ENCODE assay signal across 29 cellular contexts in the genomic region with DNA sequence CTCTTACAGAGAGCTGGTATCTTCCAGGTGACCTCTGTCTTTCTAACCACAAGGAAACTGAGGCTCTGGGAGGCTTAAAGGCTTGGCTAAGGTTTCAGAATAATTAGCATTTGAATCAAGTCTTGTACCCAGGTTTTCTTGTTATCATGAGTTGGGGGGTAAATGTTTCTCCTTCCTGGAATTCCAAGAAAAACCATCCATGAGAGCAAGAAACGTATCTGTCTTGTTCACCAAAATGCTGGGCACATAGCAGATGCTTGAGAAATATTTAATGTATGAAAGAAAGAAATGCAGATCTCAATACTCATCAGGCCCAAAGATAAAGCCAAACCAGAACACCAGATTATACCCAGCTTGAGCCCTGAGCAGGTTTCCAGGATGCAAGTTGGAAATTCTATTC.
"Had no signal": no experiment of that assay in that cellular context is flagged by ENCODE, and none has a peak within 500 bp of the region (broad histone marks: within the 10 kb centered on the region; RNA-seq: fewer than 3 reads in every experiment).

No MANE protein-coding gene starts in this region.

- H3K9me3 ChIP-seq: ovary, psoas muscle, right lobe of liver, sigmoid colon, stomach, thoracic aorta, thyroid gland, tibial nerve, upper lobe of left lung, vagina had no signal

- H3K4me3 ChIP-seq: ovary, psoas muscle, right lobe of liver, sigmoid colon, stomach, thoracic aorta, thyroid gland, tibial nerve, upper lobe of left lung, vagina had no signal

- H3K9ac ChIP-seq: parathyroid adenoma had no signal

- H3K4me3 Mint-ChIP-seq: natural killer cell treated with Interleukin-12 subunit alpha and Interleukin-12 subunit beta and Interleukin-15 and Interleukin-18, amount 100 ng/mL, for 72 hours; nephron progenitor cell; neural crest cell; stimulated activated effector memory CD8-positive, alpha-beta T cell treated with anti-CD3 and anti-CD28 coated beads, Interleukin-12 subunit alpha, Interleukin-12 subunit beta, amount 100 ng/mL, for 72 hours; stimulated activated naive B cell treated with anti-CD40 and anti-IgM and Interleukin-4, amounts not matched to agents 10 μg/mL and 1 μg/mL and 100 μg/mL, for 72 hours; stimulated activated naive CD8-positive, alpha-beta T cell treated with anti-CD3 and anti-CD28 coated beads, Interleukin-15, Interleukin-2, amounts not matched to agents 100 ng/mL and 50 ng/mL, for 24 hours had no signal

- H3K27me3 ChIP-seq: ovary, right lobe of liver, sigmoid colon, stomach, thyroid gland, tibial nerve, upper lobe of left lung, vagina had no signal

- DNase-seq: nephron progenitor cell; occipital lobe; ovary; posterior cingulate gyrus; psoas muscle; right cardiac atrium; right lobe of liver; sigmoid colon; small intestine; stimulated activated CD4-positive, alpha-beta T cell treated with anti-CD3 and anti-CD28 coated beads, Interleukin-15, amount 100 ng/mL, for 24 hours; stimulated activated CD4-positive, alpha-beta T cell treated with anti-CD3 and anti-CD28 coated beads, Interleukin-2, amount 100 ng/mL, for 24 hours; stimulated activated CD4-positive, alpha-beta T cell treated with anti-CD3 and anti-CD28 coated beads, Interleukin-2, amount 100 ng/mL, for 48 hours; stimulated activated CD4-positive, alpha-beta T cell treated with anti-CD3 and anti-CD28 coated beads, Interleukin-4, amount 100 ng/mL, for 24 hours; stimulated activated naive B cell treated with anti-CD40 and anti-IgM and Interleukin-4, amounts not matched to agents 10 μg/mL and 1 μg/mL and 100 μg/mL, for 72 hours; stimulated activated naive CD4-positive, alpha-beta T cell treated with Interleukin-2 at 50 U/mL for 16 hours; stomach; thyroid gland; trophoblast cell; upper lobe of left lung had no signal

- H3K27ac Mint-ChIP-seq: natural killer cell treated with Interleukin-12 subunit alpha and Interleukin-12 subunit beta and Interleukin-15 and Interleukin-18, amount 100 ng/mL, for 72 hours; progenitor cell of endocrine pancreas; stimulated activated effector memory CD8-positive, alpha-beta T cell treated with anti-CD3 and anti-CD28 coated beads, Interleukin-12 subunit alpha, Interleukin-12 subunit beta, amount 100 ng/mL, for 72 hours; stimulated activated naive B cell treated with anti-CD40 and anti-IgM and Interleukin-4, amounts not matched to agents 10 μg/mL and 1 μg/mL and 100 μg/mL, for 72 hours; stimulated activated naive CD8-positive, alpha-beta T cell treated with anti-CD3 and anti-CD28 coated beads, Interleukin-15, Interleukin-2, amounts not matched to agents 100 ng/mL and 50 ng/mL, for 24 hours had no signal

- H3K4me1 ChIP-seq: parathyroid adenoma, right lobe of liver, stomach, thyroid gland, upper lobe of left lung had no signal

- H3K36me3 Mint-ChIP-seq: natural killer cell treated with Interleukin-12 subunit alpha and Interleukin-12 subunit beta and Interleukin-15 and Interleukin-18, amount 100 ng/mL, for 72 hours; stimulated activated effector memory CD8-positive, alpha-beta T cell treated with anti-CD3 and anti-CD28 coated beads, Interleukin-12 subunit alpha, Interleukin-12 subunit beta, amount 100 ng/mL, for 72 hours; stimulated activated naive B cell treated with anti-CD40 and anti-IgM and Interleukin-4, amounts not matched to agents 10 μg/mL and 1 μg/mL and 100 μg/mL, for 72 hours had no signal

- H3K36me3 ChIP-seq: ovary, right lobe of liver, sigmoid colon, stomach, thoracic aorta, thyroid gland, tibial nerve, upper lobe of left lung, vagina had no signal

- ATAC-seq: natural killer cell treated with Interleukin-12 subunit alpha and Interleukin-12 subunit beta and Interleukin-15 and Interleukin-18, amount 100 ng/mL, for 72 hours; psoas muscle; right cardiac atrium; right lobe of liver; stimulated activated effector memory CD8-positive, alpha-beta T cell treated with anti-CD3 and anti-CD28 coated beads, Interleukin-12 subunit alpha, Interleukin-12 subunit beta, amount 100 ng/mL, for 72 hours; stimulated activated naive B cell treated with anti-CD40 and anti-IgM and Interleukin-4, amounts not matched to agents 10 μg/mL and 1 μg/mL and 100 μg/mL, for 72 hours had no signal

- H3K4me1 Mint-ChIP-seq: neural crest cell; stimulated activated effector memory CD8-positive, alpha-beta T cell treated with anti-CD3 and anti-CD28 coated beads, Interleukin-12 subunit alpha, Interleukin-12 subunit beta, amount 100 ng/mL, for 72 hours; stimulated activated naive B cell treated with anti-CD40 and anti-IgM and Interleukin-4, amounts not matched to agents 10 μg/mL and 1 μg/mL and 100 μg/mL, for 72 hours had no signal

- H2AFZ ChIP-seq: parathyroid adenoma had no signal

- H3K79me2 ChIP-seq: parathyroid adenoma had no signal

- H3K27ac ChIP-seq: ovary, parathyroid adenoma, psoas muscle, right lobe of liver, sigmoid colon, stomach, thoracic aorta, thyroid gland, tibial nerve, upper lobe of left lung, vagina had no signal

- FAIRE-seq: small intestine, urothelium cell line had no signal

- H3K9me3 Mint-ChIP-seq: natural killer cell treated with Interleukin-12 subunit alpha and Interleukin-12 subunit beta and Interleukin-15 and Interleukin-18, amount 100 ng/mL, for 72 hours; stimulated activated effector memory CD8-positive, alpha-beta T cell treated with anti-CD3 and anti-CD28 coated beads, Interleukin-12 subunit alpha, Interleukin-12 subunit beta, amount 100 ng/mL, for 72 hours; stimulated activated naive B cell treated with anti-CD40 and anti-IgM and Interleukin-4, amounts not matched to agents 10 μg/mL and 1 μg/mL and 100 μg/mL, for 72 hours had no signal
